ENCODE assay signal across 31 cellular contexts in genomic region chr3:57622362-57622761, GRCh38.
"Had no signal": no experiment of that assay in that cellular context is flagged by ENCODE, and none has a peak within 500 bp of the region (broad histone marks: within the 10 kb centered on the region; RNA-seq: fewer than 3 reads in every experiment).

No MANE protein-coding gene starts in this region.

- H3K9me3 ChIP-seq: gastrocnemius medialis, mucosa of descending colon, neutrophil, pancreas, suprapubic skin, transverse colon, upper lobe of right lung, uterus had no signal

- ATAC-seq: esophagus mucosa; gastrocnemius medialis; left lobe of liver; mucosa of descending colon; pancreas; sciatic nerve; stimulated activated naive CD8-positive, alpha-beta T cell treated with anti-CD3 and anti-CD28 coated beads, Interleukin-15, amount 100 ng/mL, for 72 hours; upper lobe of right lung had no signal

- H3K4me1 Mint-ChIP-seq: endodermal cell; mesothelial cell of epicardium; naive B cell; neural crest cell; stimulated activated naive CD8-positive, alpha-beta T cell treated with anti-CD3 and anti-CD28 coated beads, Interleukin-15, amount 100 ng/mL, for 72 hours had no signal

- H3K4me3 Mint-ChIP-seq: endodermal cell; mesothelial cell of epicardium; naive B cell; neural crest cell; stimulated activated naive CD8-positive, alpha-beta T cell treated with anti-CD3 and anti-CD28 coated beads, Interleukin-15, amount 100 ng/mL, for 72 hours had no signal

- H3K27ac Mint-ChIP-seq: endodermal cell had no signal

- FAIRE-seq: colon, kidney, pancreas had no signal

- H3K4me2 ChIP-seq: smooth muscle cell had no signal

- H3K4me1 ChIP-seq: gastrocnemius medialis, pancreas, suprapubic skin, transverse colon, upper lobe of right lung, uterus had no signal

- H3K27ac ChIP-seq: dorsolateral prefrontal cortex, epithelial cell of prostate, gastrocnemius medialis, pancreas, suprapubic skin, transverse colon, upper lobe of right lung, uterus had no signal

- H3K4me3 ChIP-seq: dorsolateral prefrontal cortex, gastrocnemius medialis, lung, mucosa of descending colon, pancreas, smooth muscle cell, suprapubic skin, transverse colon, upper lobe of right lung, uterus had no signal

- DNase-seq: dorsolateral prefrontal cortex; effector CD4-positive, alpha-beta T cell; endodermal cell; foreskin fibroblast; gastrocnemius medialis; head of caudate nucleus; kidney; mesenchymal stem cell; mucosa of descending colon; naive B cell; pancreas; stimulated activated CD4-positive, alpha-beta T cell treated with anti-CD3 and anti-CD28 coated beads, Interleukin-12 subunit alpha, Interleukin-12 subunit beta, amount 100 ng/mL, for 4 hours; stimulated activated CD4-positive, alpha-beta T cell treated with anti-CD3 and anti-CD28 coated beads, Interleukin-1b, Interleukin-23, amount 100 ng/mL, for 48 hours; stimulated activated CD4-positive, alpha-beta T cell treated with anti-CD3 and anti-CD28 coated beads, Interleukin-4, amount 100 ng/mL, for 1 hour; stimulated activated CD8-positive, alpha-beta memory T cell treated with anti-CD3 and anti-CD28 coated beads, Interleukin-4, amount 100 ng/mL, for 48 hours; stimulated activated naive CD4-positive, alpha-beta T cell; stimulated activated naive CD8-positive, alpha-beta T cell treated with anti-CD3 and anti-CD28 coated beads, Interleukin-15, amount 100 ng/mL, for 72 hours; transverse colon; upper lobe of right lung; uterus had no signal

- H3K36me3 ChIP-seq: uterus had no signal

- H3K27me3 ChIP-seq: dorsolateral prefrontal cortex, gastrocnemius medialis, neutrophil, pancreas, suprapubic skin, transverse colon, upper lobe of right lung, uterus had no signal

- H3K9me3 Mint-ChIP-seq: mesothelial cell of epicardium; naive B cell; neural crest cell; stimulated activated naive CD8-positive, alpha-beta T cell treated with anti-CD3 and anti-CD28 coated beads, Interleukin-15, amount 100 ng/mL, for 72 hours had no signal

- H3K27me3 Mint-ChIP-seq: naive B cell; stimulated activated naive CD8-positive, alpha-beta T cell treated with anti-CD3 and anti-CD28 coated beads, Interleukin-15, amount 100 ng/mL, for 72 hours had no signal
